In genomic region chr1:153946622-153947246, GRCh38 we compare ENCODE assay signal across 8 cellular contexts. TPM values are rescaled to one million over a fixed set of nuclear protein-coding genes. Genes with fewer than 3 reads are reported as not detected.
DNase-seq lines count a peak whose midpoint lies in the region; ATAC-seq lines count a peak whose summit lies in the region.

Gene DENND4B (minus strand): TSS chr1:153946718. CDS start chr1:153944374, 2,344 bp downstream.

- ATAC-seq in HG03378 (IDR thresholded peaks at IDR 0.05; ENCODE audit: unreplicated experiment), result peak; percentile 33

- DNase-seq in GM19238 (ENCODE audit: insufficient read length, low spot score), result peak; percentile 99
- peak; percentile 84 for DNase-seq in NCI-H748 (lab: John Stamatoyannopoulos, UW; ENCODE audit: unreplicated experiment)
- peak; percentile 77 for DNase-seq in activated CD4-positive, alpha-beta memory T cell treated with anti-CD3 and anti-CD28 coated beads, Interleukin-2, amount 10 ng/mL, durations not matched to agents 7 days and 5 days
- peak; percentile 63 for DNase-seq in effector CD4-positive, alpha-beta T cell
- peak; percentile 83 to 86 for DNase-seq in lung microvascular endothelial cell (ENCODE audit: low read depth in 2 of 2)
- peak; percentile 50 to 72 (median 56) for DNase-seq in stimulated activated CD4-positive, alpha-beta T cell treated with anti-CD3 and anti-CD28 coated beads, TNF-alpha, amount 100 ng/mL, for 48 hours (ENCODE audit: low read depth in 3 of 3)

- peak within 1 kb of the TSS; percentile 96 to 99 (median 98) for H3K4me2 ChIP-seq in BLaER1 treated with 17β-estradiol and CSF1 and Interleukin-3, amounts not matched to agents 10 nM and 100 nM

- no peaks in the 10 kb centered on the region for H3K27me3 Mint-ChIP-seq in activated CD4-positive, alpha-beta memory T cell treated with anti-CD3 and anti-CD28 coated beads, Interleukin-2, amount 10 ng/mL, durations not matched to agents 7 days and 5 days

- peaks cover 38 to 81% (median 65%) of the 10 kb centered on the region in 10 experiments for H3K4me1 ChIP-seq in BLaER1 treated with 17β-estradiol and CSF1 and Interleukin-3, amounts not matched to agents 10 nM and 100 nM

- peaks cover 64 to 74% (median 72%) of the 10 kb centered on the region in 11 experiments for H3K36me3 ChIP-seq in BLaER1 treated with 17β-estradiol and CSF1 and Interleukin-3, amounts not matched to agents 10 nM and 100 nM

- H3K4me3 Mint-ChIP-seq in activated CD4-positive, alpha-beta memory T cell treated with anti-CD3 and anti-CD28 coated beads, Interleukin-2, amount 10 ng/mL, durations not matched to agents 7 days and 5 days, result peak within 1 kb of the TSS; percentile 92

- peak within 1 kb of the TSS; percentile 70 to 87 (median 83) for H3K4me3 ChIP-seq in BLaER1 treated with 17β-estradiol and CSF1 and Interleukin-3, amounts not matched to agents 10 nM and 100 nM

- POLR2A ChIA-PET in activated CD4-positive, alpha-beta memory T cell treated with anti-CD3 and anti-CD28 coated beads, Interleukin-2, amount 10 ng/mL, durations not matched to agents 7 days and 5 days (lab: Charles Lee), result interaction anchor here (0.6 to 6.9 kb wide), 23 partner anchors 9 to 411 kb away, joined by 3 to 165 read pairs (median 11); partner anchors contain the start of genes CREB3L4, CRTC2, GATAD2B and JTB

- H3K9ac ChIP-seq in BLaER1 treated with 17β-estradiol and CSF1 and Interleukin-3, amounts not matched to agents 10 nM and 100 nM, result peak within 1 kb of the TSS; percentile 97 to 100 (median 100)

- peak within 1 kb of the TSS; percentile 98 to 100 (median 100) for H3K27ac ChIP-seq in BLaER1 treated with 17β-estradiol and CSF1 and Interleukin-3, amounts not matched to agents 10 nM and 100 nM

- CTCF ChIA-PET in activated CD4-positive, alpha-beta memory T cell treated with anti-CD3 and anti-CD28 coated beads, Interleukin-2, amount 10 ng/mL, durations not matched to agents 7 days and 5 days (lab: Charles Lee), result interaction anchor here (0.6 to 4.7 kb wide), 21 partner anchors 10 to 302 kb away, joined by 3 to 52 read pairs (median 5); partner anchors contain the start of genes CREB3L4, CRTC2, GATAD2B and JTB

- no peaks in the 10 kb centered on the region for H3K9me3 ChIP-seq in BLaER1 treated with 17β-estradiol and CSF1 and Interleukin-3, amounts not matched to agents 10 nM and 100 nM (replicated peaks in 1 of 11)

- peaks cover 75% of the 10 kb centered on the region for H3K36me3 Mint-ChIP-seq in activated CD4-positive, alpha-beta memory T cell treated with anti-CD3 and anti-CD28 coated beads, Interleukin-2, amount 10 ng/mL, durations not matched to agents 7 days and 5 days (ENCODE audit: low read depth)

- H3K27me3 ChIP-seq in BLaER1 treated with 17β-estradiol and CSF1 and Interleukin-3, amounts not matched to agents 10 nM and 100 nM, result no peaks in the 10 kb centered on the region

- H3K9me3 Mint-ChIP-seq in activated CD4-positive, alpha-beta memory T cell treated with anti-CD3 and anti-CD28 coated beads, Interleukin-2, amount 10 ng/mL, durations not matched to agents 7 days and 5 days, result no peaks in the 10 kb centered on the region

- H3K4me1 Mint-ChIP-seq in activated CD4-positive, alpha-beta memory T cell treated with anti-CD3 and anti-CD28 coated beads, Interleukin-2, amount 10 ng/mL, durations not matched to agents 7 days and 5 days, result peaks cover 35% of the 10 kb centered on the region

- peak within 1 kb of the TSS; percentile 99 for H3K27ac Mint-ChIP-seq in activated CD4-positive, alpha-beta memory T cell treated with anti-CD3 and anti-CD28 coated beads, Interleukin-2, amount 10 ng/mL, durations not matched to agents 7 days and 5 days

- H4K20me1 ChIP-seq in BLaER1 treated with 17β-estradiol and CSF1 and Interleukin-3, amounts not matched to agents 10 nM and 100 nM, result peaks cover 0 to 37% (median 11%) of the 10 kb centered on the region in 11 experiments; a peak in 12 of 22 replicates

RNA-seq across cellular contexts. Expression of gene DENND4B, which starts in this region (rescaled TPM):
- 100 to 1,000 TPM; 159 to 166 TPM for total RNA-seq in activated CD4-positive, alpha-beta memory T cell treated with anti-CD3 and anti-CD28 coated beads, Interleukin-2, amount 10 ng/mL, durations not matched to agents 7 days and 5 days
- total RNA-seq in lung microvascular endothelial cell, result 5.7 and 12.3 TPM in 2 replicates

Comparison
In these comparisons a context has a peak if more than half of its experiments do, and no peak if none do; other contexts are left out.
1. Peak in every context shown above with its lines: DNase-seq, ATAC-seq, H3K4me3 ChIP-seq and H3K27ac ChIP-seq.
2. RNA of gene DENND4B (total RNA-seq): 159 to 166 TPM in activated CD4-positive, alpha-beta memory T cell treated with anti-CD3 and anti-CD28 coated beads, Interleukin-2, amount 10 ng/mL, durations not matched to agents 7 days and 5 days; 5.7 to 12.3 TPM in lung microvascular endothelial cell; every median in the first group is over 10 times any median in the second.